Comparison of ENCODE assay signal across 1 cellular context in genomic region chr18:63043516-63043915, GRCh38.
TF ChIP-seq lines count a peak whose summit lies in the region.

No MANE protein-coding gene starts in this region.

TF ChIP-seq in SK-N-SH treated with all-trans-retinoic acid at 6 μM for 48 hours, 23 proteins besides CTCF, POLR2A, EP300 and RAD21 (continued from another document):
- TF ChIP-seq, protein P1, sequence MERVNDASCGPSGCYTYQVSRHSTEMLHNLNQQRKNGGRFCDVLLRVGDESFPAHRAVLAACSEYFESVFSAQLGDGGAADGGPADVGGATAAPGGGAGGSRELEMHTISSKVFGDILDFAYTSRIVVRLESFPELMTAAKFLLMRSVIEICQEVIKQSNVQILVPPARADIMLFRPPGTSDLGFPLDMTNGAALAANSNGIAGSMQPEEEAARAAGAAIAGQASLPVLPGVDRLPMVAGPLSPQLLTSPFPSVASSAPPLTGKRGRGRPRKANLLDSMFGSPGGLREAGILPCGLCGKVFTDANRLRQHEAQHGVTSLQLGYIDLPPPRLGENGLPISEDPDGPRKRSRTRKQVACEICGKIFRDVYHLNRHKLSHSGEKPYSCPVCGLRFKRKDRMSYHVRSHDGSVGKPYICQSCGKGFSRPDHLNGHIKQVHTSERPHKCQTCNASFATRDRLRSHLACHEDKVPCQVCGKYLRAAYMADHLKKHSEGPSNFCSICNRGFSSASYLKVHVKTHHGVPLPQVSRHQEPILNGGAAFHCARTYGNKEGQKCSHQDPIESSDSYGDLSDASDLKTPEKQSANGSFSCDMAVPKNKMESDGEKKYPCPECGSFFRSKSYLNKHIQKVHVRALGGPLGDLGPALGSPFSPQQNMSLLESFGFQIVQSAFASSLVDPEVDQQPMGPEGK (CRISPR knock-in tag; IDR thresholded peaks at IDR 0.05; ENCODE audit: borderline replicate concordance), result no peak
- TF ChIP-seq ZC3H10 (CRISPR knock-in tag; IDR thresholded peaks at IDR 0.05) (no peak), SNAI2 (CRISPR knock-in tag; IDR thresholded peaks at IDR 0.05) (no peak), PPARA (CRISPR knock-in tag; IDR thresholded peaks at IDR 0.05; ENCODE audit: borderline replicate concordance) (no peak), OSR1 (CRISPR knock-in tag; IDR thresholded peaks at IDR 0.05) (no peak), TSHZ2 (CRISPR knock-in tag; IDR thresholded peaks at IDR 0.05) (no peak), ZNF70 (CRISPR knock-in tag; IDR thresholded peaks at IDR 0.05) (no peak)
